15 cellular contexts compared by ENCODE assay signal in the genomic region with DNA sequence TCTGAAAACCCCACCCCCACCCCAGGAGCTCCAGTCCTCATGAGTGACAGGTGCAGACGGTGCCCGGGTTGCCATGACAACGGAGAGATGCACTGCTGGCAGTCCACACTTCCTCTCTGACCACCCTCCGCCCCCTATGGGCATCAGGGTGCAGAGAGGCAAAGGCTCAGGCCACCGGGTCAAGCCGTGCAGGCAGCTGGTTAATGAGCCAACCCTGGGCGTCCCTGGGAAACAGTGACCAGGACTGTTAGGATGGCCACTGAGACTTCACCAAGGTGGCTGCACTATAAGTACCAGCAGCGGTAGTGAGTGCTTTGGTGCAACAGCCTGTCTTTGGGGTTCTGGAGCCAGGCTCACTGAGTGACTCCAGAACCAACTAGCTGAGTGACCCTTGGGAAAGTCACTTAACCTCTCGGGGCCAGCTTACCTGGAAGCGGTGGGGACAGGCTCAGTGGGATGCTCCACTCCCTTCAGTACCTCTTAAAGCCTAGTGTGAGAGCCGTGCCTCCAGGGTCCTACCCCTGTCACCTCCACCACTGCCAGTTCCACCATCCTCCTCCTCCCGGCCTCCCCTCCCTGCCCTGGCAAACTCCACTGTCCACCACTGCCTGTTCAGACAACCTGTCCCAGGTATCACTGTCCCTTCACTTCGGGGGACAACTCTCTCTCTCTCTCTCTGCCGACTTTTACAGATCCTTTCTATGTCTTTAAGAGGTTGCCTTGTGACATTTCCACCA.
DNase-seq lines count a peak whose midpoint lies in the region; ATAC-seq and TF ChIP-seq lines count a peak whose summit lies in the region.
"Had no signal": no experiment of that assay in that cellular context is flagged by ENCODE, and none has a peak within 500 bp of the region (broad histone marks: within the 10 kb centered on the region; RNA-seq: fewer than 3 reads in every experiment).

No MANE protein-coding gene starts in this region.

- no peaks in the 10 kb centered on the region for H3K27me3 ChIP-seq in neuronal stem cell (ENCODE audit: control insufficient read depth in 3 of 3, insufficient read depth in 3 of 3, low read depth in 1 of 3, low read length in 3 of 3)
- H3K27me3 ChIP-seq: ovary had no signal

- peak overlapping the region; percentile 87 for H2BK12ac ChIP-seq in neuronal stem cell (ENCODE audit: low read length)

- H3K23ac ChIP-seq in neuronal stem cell (ENCODE audit: low read depth, low read length, poor library complexity), result no peak overlapping the region

- H2BK120ac ChIP-seq in neuronal stem cell (ENCODE audit: low read depth, low read length), result peak overlapping the region; percentile 6

- no peak overlapping the region for H3K9ac ChIP-seq in neuronal stem cell (ENCODE audit: low read depth, low read length, poor library complexity)

- H3K4me3 Mint-ChIP-seq in activated CD8-positive, alpha-beta memory T cell treated with anti-CD3 and anti-CD28 coated beads, Interleukin-2, amount 10 ng/mL, durations not matched to agents 7 days and 5 days, result no peak overlapping the region
- H3K4me3 Mint-ChIP-seq: CD14-positive monocyte; stimulated activated naive CD8-positive, alpha-beta T cell treated with anti-CD3 and anti-CD28 coated beads, Interleukin-15, Interleukin-2, amounts not matched to agents 100 ng/mL and 50 ng/mL, for 24 hours had no signal

- peak overlapping the region; percentile 69 for H2BK15ac ChIP-seq in neuronal stem cell (ENCODE audit: low read length)

- H3K9me3 ChIP-seq in neuronal stem cell (replicated peaks in 1 of 2; ENCODE audit: control insufficient read depth in 2 of 2, insufficient read depth in 1 of 2, low read depth in 1 of 2, low read length in 2 of 2), result no peaks in the 10 kb centered on the region
- H3K9me3 ChIP-seq: ovary had no signal

- no peak overlapping the region for H3K27ac Mint-ChIP-seq in activated CD8-positive, alpha-beta memory T cell treated with anti-CD3 and anti-CD28 coated beads, Interleukin-2, amount 10 ng/mL, durations not matched to agents 7 days and 5 days
- H3K27ac Mint-ChIP-seq: stimulated activated naive CD8-positive, alpha-beta T cell treated with anti-CD3 and anti-CD28 coated beads, Interleukin-15, Interleukin-2, amounts not matched to agents 100 ng/mL and 50 ng/mL, for 24 hours had no signal

- peaks cover 39 to 62% of the 10 kb centered on the region in 2 donors for H3K4me1 ChIP-seq in neuronal stem cell (ENCODE audit: control insufficient read depth in 2 of 2, insufficient read depth in 1 of 2, low read depth in 1 of 2, low read length in 2 of 2)

- H2BK5ac ChIP-seq in neuronal stem cell (ENCODE audit: low read length), result peak overlapping the region; percentile 33

- H3K4me1 Mint-ChIP-seq in activated CD8-positive, alpha-beta memory T cell treated with anti-CD3 and anti-CD28 coated beads, Interleukin-2, amount 10 ng/mL, durations not matched to agents 7 days and 5 days, result no peaks in the 10 kb centered on the region
- H3K4me1 Mint-ChIP-seq: CD14-positive monocyte had no signal

- H3K36me3 ChIP-seq in neuronal stem cell (replicated peaks in 1 of 2; ENCODE audit: control insufficient read depth in 2 of 2, insufficient read depth in 2 of 2, low read length in 2 of 2), result no peaks in the 10 kb centered on the region
- H3K36me3 ChIP-seq: ovary had no signal

- H3K18ac ChIP-seq in neuronal stem cell (ENCODE audit: low read length), result peak overlapping the region; percentile 25

- ATAC-seq in activated CD8-positive, alpha-beta memory T cell treated with anti-CD3 and anti-CD28 coated beads, Interleukin-2, amount 10 ng/mL, durations not matched to agents 7 days and 5 days, result no peak
- ATAC-seq in GM18909 (IDR thresholded peaks at IDR 0.05; ENCODE audit: poor library complexity, unreplicated experiment), result no peak

- H3K27ac ChIP-seq in neuronal stem cell (replicated peaks; ENCODE audit: low read length), result no peak overlapping the region
- H3K27ac ChIP-seq: ovary, VCaP had no signal

- peaks cover 17% of the 10 kb centered on the region for H3K27me3 Mint-ChIP-seq in activated CD8-positive, alpha-beta memory T cell treated with anti-CD3 and anti-CD28 coated beads, Interleukin-2, amount 10 ng/mL, durations not matched to agents 7 days and 5 days

- no peaks in the 10 kb centered on the region for H3K9me3 Mint-ChIP-seq in activated CD8-positive, alpha-beta memory T cell treated with anti-CD3 and anti-CD28 coated beads, Interleukin-2, amount 10 ng/mL, durations not matched to agents 7 days and 5 days (ENCODE audit: low read depth)
- H3K9me3 Mint-ChIP-seq: CD14-positive monocyte; stimulated activated naive CD8-positive, alpha-beta T cell treated with anti-CD3 and anti-CD28 coated beads, Interleukin-15, Interleukin-2, amounts not matched to agents 100 ng/mL and 50 ng/mL, for 24 hours had no signal

- H2AK5ac ChIP-seq in neuronal stem cell (ENCODE audit: low read depth, low read length), result peak overlapping the region; percentile 93

- peak overlapping the region; percentile 23 for H3K4ac ChIP-seq in neuronal stem cell (ENCODE audit: low read length)

- H3K4me2 ChIP-seq in neuronal stem cell (ENCODE audit: insufficient read depth, low read length, poor library complexity, severe bottlenecking), result no peak overlapping the region
- H3K4me2 ChIP-seq: smooth muscle cell had no signal

- WGBS in neuronal stem cell (ENCODE audit: extremely low coverage in 2 of 2, insufficient read length in 2 of 2, insufficient replicate concordance in 1 of 2), 2 donors, result no CpG with 5 or more reads among the region's 14 CpGs

- TF ChIP-seq CTCF in GM12865 (IDR thresholded peaks at IDR 0.05; ENCODE audit: insufficient read depth, low read depth, low read length, missing control alignments), result no peak

- DNase-seq in GM12865 (ENCODE audit: low read depth), result peak; percentile 44
- DNase-seq in NAMALWA (ENCODE audit: low spot score), result peak; percentile 23
- peak; percentile 35 for DNase-seq in activated CD8-positive, alpha-beta memory T cell treated with anti-CD3 and anti-CD28 coated beads, Interleukin-2, amount 10 ng/mL, durations not matched to agents 7 days and 5 days
- no peak for DNase-seq in neuronal stem cell (ENCODE audit: low spot score)
- no peak for DNase-seq in NCI-H345 treated with DMSO at 0.1 percent for 48 hours (lab: John Stamatoyannopoulos, UW; ENCODE audit: unreplicated experiment)
- no peak for DNase-seq in DMS79 (lab: John Stamatoyannopoulos, UW)
- DNase-seq: activated gamma-delta T cell treated with Interleukin-2 at 50 U/mL for 16 hours, midbrain, NCI-H187 treated with DMSO at 0.1 percent for 48 hours had no signal

- H4K91ac ChIP-seq in neuronal stem cell (ENCODE audit: low read depth, low read length, poor library complexity), result no peak overlapping the region

- CTCF ChIA-PET in activated CD8-positive, alpha-beta memory T cell treated with anti-CD3 and anti-CD28 coated beads, Interleukin-2, amount 10 ng/mL, durations not matched to agents 7 days and 5 days (lab: Charles Lee), result no interaction called here

- no peak overlapping the region for H4K8ac ChIP-seq in neuronal stem cell (ENCODE audit: low read depth, low read length)

- H3K4me3 ChIP-seq in GM12865 (ENCODE audit: low read depth, low read length) (no peak overlapping the region), neuronal stem cell (ENCODE audit: low read length in 2 of 2) (no peak overlapping the region)
- H3K4me3 ChIP-seq: ovary, smooth muscle cell had no signal

- no peak overlapping the region for H2AFZ ChIP-seq in neuronal stem cell (ENCODE audit: low read length)

- no peaks in the 10 kb centered on the region for H3K79me1 ChIP-seq in neuronal stem cell (ENCODE audit: low read depth, low read length)

- no peaks in the 10 kb centered on the region for H3K36me3 Mint-ChIP-seq in activated CD8-positive, alpha-beta memory T cell treated with anti-CD3 and anti-CD28 coated beads, Interleukin-2, amount 10 ng/mL, durations not matched to agents 7 days and 5 days
- H3K36me3 Mint-ChIP-seq: CD14-positive monocyte had no signal

- no peak overlapping the region for H3K14ac ChIP-seq in neuronal stem cell (ENCODE audit: low read length)

Comparison
In these comparisons a context has a peak if more than half of its experiments do, and no peak if none do; other contexts are left out.
1. DNase-seq: peak in GM12865 (single experiment), NAMALWA (single experiment) and activated CD8-positive, alpha-beta memory T cell treated with anti-CD3 and anti-CD28 coated beads, Interleukin-2, amount 10 ng/mL, durations not matched to agents 7 days and 5 days (single experiment); none in neuronal stem cell (single experiment), NCI-H345 treated with DMSO at 0.1 percent for 48 hours (single experiment) and DMS79 (single experiment).